In genomic region chr10:130137659-130138478, GRCh38 we compare ENCODE assay signal across 8 cellular contexts. TPM values are rescaled to one million over a fixed set of nuclear protein-coding genes. Genes with fewer than 3 reads are reported as not detected.
DNase-seq lines count a peak whose midpoint lies in the region; ATAC-seq and TF ChIP-seq lines count a peak whose summit lies in the region.

No MANE protein-coding gene starts in this region.

- peaks cover 8 to 9% of the 10 kb centered on the region in 2 donors for H3K36me3 Mint-ChIP-seq in activated T-cell treated with anti-CD3 and anti-CD28 coated beads, Interleukin-2, amount 50 U/mL, for 72 hours (ENCODE audit: insufficient read depth in 2 of 2)
- peaks cover 9% of the 10 kb centered on the region for H3K36me3 Mint-ChIP-seq in activated naive CD8-positive, alpha-beta T cell treated with anti-CD3 and anti-CD28 coated beads, Interleukin-2, amount 10 ng/mL, durations not matched to agents 7 days and 5 days

- H3K27me3 ChIP-seq in kidney epithelial cell (ENCODE audit: control insufficient read depth, insufficient read depth, low read length) (no peaks in the 10 kb centered on the region), tibial artery (no peaks in the 10 kb centered on the region)

- no peaks in the 10 kb centered on the region for H3K9me3 ChIP-seq in tibial artery

- peak overlapping the region; percentile 83 to 86 for H3K4me3 Mint-ChIP-seq in activated T-cell treated with anti-CD3 and anti-CD28 coated beads, Interleukin-2, amount 50 U/mL, for 72 hours
- peak overlapping the region; percentile 85 for H3K4me3 Mint-ChIP-seq in activated naive CD8-positive, alpha-beta T cell treated with anti-CD3 and anti-CD28 coated beads, Interleukin-2, amount 10 ng/mL, durations not matched to agents 7 days and 5 days

- H3K36me3 ChIP-seq in kidney epithelial cell (ENCODE audit: control insufficient read depth, insufficient read depth, low read length) = no peaks in the 10 kb centered on the region
- no peaks in the 10 kb centered on the region for H3K36me3 ChIP-seq in tibial artery

- TF ChIP-seq CTCF in kidney epithelial cell (IDR thresholded peaks at IDR 0.05; ENCODE audit: insufficient read depth, low read length, poor library complexity, severe bottlenecking) = no peak
- no peak for TF ChIP-seq CTCF in tibial artery (IDR thresholded peaks at IDR 0.05)

- no peak for ATAC-seq in activated T-cell treated with anti-CD3 and anti-CD28 coated beads, Interleukin-2, amount 50 U/mL, for 72 hours (replicated peaks in 1 of 2)
- no peak for ATAC-seq in activated naive CD8-positive, alpha-beta T cell treated with anti-CD3 and anti-CD28 coated beads, Interleukin-2, amount 10 ng/mL, durations not matched to agents 7 days and 5 days (ENCODE audit: low read depth)
- no peak for ATAC-seq in GM19023 (IDR thresholded peaks at IDR 0.05; ENCODE audit: unreplicated experiment)

- POLR2A ChIA-PET in activated naive CD8-positive, alpha-beta T cell treated with anti-CD3 and anti-CD28 coated beads, Interleukin-2, amount 10 ng/mL, durations not matched to agents 7 days and 5 days (lab: Charles Lee) = interaction anchor here (0.6 to 5.4 kb wide), 2 partner anchors 21 to 27 kb away, joined by 3 to 104 read pairs; partner anchors contain the start of gene C10orf143

- no peak overlapping the region for H3K27ac ChIP-seq in tibial artery

- peak overlapping the region; percentile 25 for H3K27ac Mint-ChIP-seq in activated T-cell treated with anti-CD3 and anti-CD28 coated beads, Interleukin-2, amount 50 U/mL, for 72 hours
- H3K27ac Mint-ChIP-seq in activated naive CD8-positive, alpha-beta T cell treated with anti-CD3 and anti-CD28 coated beads, Interleukin-2, amount 10 ng/mL, durations not matched to agents 7 days and 5 days = peak overlapping the region; percentile 13

- no peaks in the 10 kb centered on the region for H3K27me3 Mint-ChIP-seq in activated T-cell treated with anti-CD3 and anti-CD28 coated beads, Interleukin-2, amount 50 U/mL, for 72 hours (ENCODE audit: low read depth)
- peaks cover 7% of the 10 kb centered on the region for H3K27me3 Mint-ChIP-seq in activated naive CD8-positive, alpha-beta T cell treated with anti-CD3 and anti-CD28 coated beads, Interleukin-2, amount 10 ng/mL, durations not matched to agents 7 days and 5 days

- H3K4me3 ChIP-seq in kidney epithelial cell (ENCODE audit: low read depth, low read length) = peak overlapping the region; percentile 89
- peak overlapping the region; percentile 88 to 92 for H3K4me3 ChIP-seq in tibial artery

- no peak for DNase-seq in activated T-cell treated with anti-CD3 and anti-CD28 coated beads, Interleukin-2, amount 50 U/mL, for 72 hours
- DNase-seq in activated T-cell treated with anti-CD3 and anti-CD28 coated beads, Interleukin-2, amount 50 U/mL, for 1 hour = no peak
- DNase-seq in activated naive CD8-positive, alpha-beta T cell treated with anti-CD3 and anti-CD28 coated beads, Interleukin-2, amount 10 ng/mL, durations not matched to agents 7 days and 5 days = no peak
- DNase-seq in kidney epithelial cell (ENCODE audit: low read depth) (no peak), tibial artery (no peak)
- DNase-seq in stimulated activated CD4-positive, alpha-beta T cell treated with anti-CD3 and anti-CD28 coated beads, Interleukin-1b, Interleukin-23, amount 100 ng/mL, for 48 hours = no peak
- DNase-seq in activated CD8-positive, alpha-beta memory T cell treated with anti-CD3 and anti-CD28 coated beads for 24 hours = no peak

- peaks cover 0 to 58% (median 31%) of the 10 kb centered on the region in 4 donors for H3K4me1 ChIP-seq in tibial artery

- H3K4me1 Mint-ChIP-seq in activated T-cell treated with anti-CD3 and anti-CD28 coated beads, Interleukin-2, amount 50 U/mL, for 72 hours (ENCODE audit: low read depth) = peaks cover 55% of the 10 kb centered on the region
- peaks cover 45% of the 10 kb centered on the region for H3K4me1 Mint-ChIP-seq in activated naive CD8-positive, alpha-beta T cell treated with anti-CD3 and anti-CD28 coated beads, Interleukin-2, amount 10 ng/mL, durations not matched to agents 7 days and 5 days

- intact Hi-C loops in tibial artery (cut with DNase I; ENCODE audit: low total_unique reads) = loop anchor here (2.0 to 10.0 kb wide), 2 partner anchors 27 to 163 kb away; partner anchors contain the start of gene C10orf143

- H3K9me3 Mint-ChIP-seq in activated T-cell treated with anti-CD3 and anti-CD28 coated beads, Interleukin-2, amount 50 U/mL, for 72 hours = no peaks in the 10 kb centered on the region
- no peaks in the 10 kb centered on the region for H3K9me3 Mint-ChIP-seq in activated naive CD8-positive, alpha-beta T cell treated with anti-CD3 and anti-CD28 coated beads, Interleukin-2, amount 10 ng/mL, durations not matched to agents 7 days and 5 days

RNA-seq across cellular contexts. Expression of gene GLRX3, which starts 1.7 kb away (rescaled TPM):
- 10 to 100 TPM; 58.5 to 69.3 TPM for total RNA-seq in activated T-cell treated with anti-CD3 and anti-CD28 coated beads, Interleukin-2, amount 50 U/mL, for 72 hours
- 10 to 100 TPM; 55.5 to 60.2 TPM for total RNA-seq in activated naive CD8-positive, alpha-beta T cell treated with anti-CD3 and anti-CD28 coated beads, Interleukin-2, amount 10 ng/mL, durations not matched to agents 7 days and 5 days
- total RNA-seq in kidney epithelial cell = 136 and 192 TPM in 2 replicates

RNA-seq across cellular contexts. Expression of gene C10orf143, which starts 27.2 kb away (rescaled TPM):
- total RNA-seq in activated T-cell treated with anti-CD3 and anti-CD28 coated beads, Interleukin-2, amount 50 U/mL, for 72 hours = 10 to 100 TPM in 1 of 2 donors, 1 to 10 TPM in 1; 6.4 to 12.0 TPM
- 1 to 10 TPM; 6.0 to 6.6 TPM for total RNA-seq in activated naive CD8-positive, alpha-beta T cell treated with anti-CD3 and anti-CD28 coated beads, Interleukin-2, amount 10 ng/mL, durations not matched to agents 7 days and 5 days
- 0.75 and 0.88 TPM in 2 replicates for total RNA-seq in kidney epithelial cell
